Comparison of ENCODE assay signal across 11 cellular contexts in genomic region chr10:114824396-114824795, GRCh38. TPM values are rescaled to one million over a fixed set of nuclear protein-coding genes. Genes with fewer than 3 reads are reported as not detected.
DNase-seq lines count a peak whose midpoint lies in the region; ATAC-seq and TF ChIP-seq lines count a peak whose summit lies in the region.
"Had no signal": no experiment of that assay in that cellular context is flagged by ENCODE, and none has a peak within 500 bp of the region (broad histone marks: within the 10 kb centered on the region; RNA-seq: fewer than 3 reads in every experiment).

No MANE protein-coding gene starts in this region.

- H3K4me1 Mint-ChIP-seq in activated naive CD4-positive, alpha-beta T cell treated with anti-CD3 and anti-CD28 coated beads, Interleukin-2, amount 10 ng/mL, durations not matched to agents 7 days and 5 days: peaks cover 37% of the 10 kb centered on the region
- peaks cover 37% of the 10 kb centered on the region for H3K4me1 Mint-ChIP-seq in activated T-helper 1 cell treated with anti-CD3 and anti-CD28 coated beads, Interleukin-12 subunit alpha, Interleukin-12 subunit beta, Interleukin-2, Interleukin-4 antibody, amounts not matched to agents 30 ng/mL and 10 ng/mL and 1 ng/mL, durations not matched to agents 14 hours and 24 hours and 36 hours (ENCODE audit: low read depth)
- H3K4me1 Mint-ChIP-seq in immature natural killer cell: peaks cover 43 to 73% of the 10 kb centered on the region in 2 donors

- peak overlapping the region; percentile 37 for H3K4me3 Mint-ChIP-seq in activated naive CD4-positive, alpha-beta T cell treated with anti-CD3 and anti-CD28 coated beads, Interleukin-2, amount 10 ng/mL, durations not matched to agents 7 days and 5 days
- peak overlapping the region; percentile 65 for H3K4me3 Mint-ChIP-seq in activated T-helper 1 cell treated with anti-CD3 and anti-CD28 coated beads, Interleukin-12 subunit alpha, Interleukin-12 subunit beta, Interleukin-2, Interleukin-4 antibody, amounts not matched to agents 30 ng/mL and 10 ng/mL and 1 ng/mL, durations not matched to agents 14 hours and 24 hours and 36 hours
- peak overlapping the region in 3 of 5 donors; percentile 21 to 42 (median 38) for H3K4me3 Mint-ChIP-seq in immature natural killer cell

- H3K27ac ChIP-seq in tibial artery: peak overlapping the region; percentile 97 to 98
- H3K27ac ChIP-seq: SK-N-MC had no signal

- no peak for DNase-seq in activated naive CD4-positive, alpha-beta T cell treated with anti-CD3 and anti-CD28 coated beads, Interleukin-2, amount 10 ng/mL, durations not matched to agents 7 days and 5 days
- no peak for DNase-seq in activated naive CD4-positive, alpha-beta T cell (lab: John Stamatoyannopoulos, UW)
- no peak for DNase-seq in activated T-helper 1 cell treated with anti-CD3 and anti-CD28 coated beads, Interleukin-12 subunit alpha, Interleukin-12 subunit beta, Interleukin-2, Interleukin-4 antibody, amounts not matched to agents 30 ng/mL and 10 ng/mL and 1 ng/mL, durations not matched to agents 14 hours and 24 hours and 36 hours (ENCODE audit: low spot score)
- no peak for DNase-seq in immature natural killer cell
- no peak for DNase-seq in tibial artery
- DNase-seq in stimulated activated naive CD4-positive, alpha-beta T cell treated with Interleukin-2 at 50 U/mL for 16 hours (lab: John Stamatoyannopoulos, UW): no peak
- DNase-seq in head of caudate nucleus: no peak
- DNase-seq: HCEC 1CT, NCI-H2107 had no signal

- no peaks in the 10 kb centered on the region for H3K9me3 Mint-ChIP-seq in activated naive CD4-positive, alpha-beta T cell treated with anti-CD3 and anti-CD28 coated beads, Interleukin-2, amount 10 ng/mL, durations not matched to agents 7 days and 5 days
- no peaks in the 10 kb centered on the region for H3K9me3 Mint-ChIP-seq in activated T-helper 1 cell treated with anti-CD3 and anti-CD28 coated beads, Interleukin-12 subunit alpha, Interleukin-12 subunit beta, Interleukin-2, Interleukin-4 antibody, amounts not matched to agents 30 ng/mL and 10 ng/mL and 1 ng/mL, durations not matched to agents 14 hours and 24 hours and 36 hours
- H3K9me3 Mint-ChIP-seq in immature natural killer cell: no peaks in the 10 kb centered on the region

- no peak overlapping the region for H3K27ac Mint-ChIP-seq in activated naive CD4-positive, alpha-beta T cell treated with anti-CD3 and anti-CD28 coated beads, Interleukin-2, amount 10 ng/mL, durations not matched to agents 7 days and 5 days
- peak overlapping the region; percentile 1 for H3K27ac Mint-ChIP-seq in activated T-helper 1 cell treated with anti-CD3 and anti-CD28 coated beads, Interleukin-12 subunit alpha, Interleukin-12 subunit beta, Interleukin-2, Interleukin-4 antibody, amounts not matched to agents 30 ng/mL and 10 ng/mL and 1 ng/mL, durations not matched to agents 14 hours and 24 hours and 36 hours
- H3K27ac Mint-ChIP-seq in immature natural killer cell: peak overlapping the region in 1 of 6 donors; percentile 65

- intact Hi-C loops in activated T-helper 1 cell treated with anti-CD3 and anti-CD28 coated beads, Interleukin-12 subunit alpha, Interleukin-12 subunit beta, Interleukin-2, Interleukin-4 antibody, amounts not matched to agents 30 ng/mL and 10 ng/mL and 1 ng/mL, durations not matched to agents 14 hours and 24 hours and 36 hours (cut with micrococcal nuclease): loop anchor here (2.0 to 5.0 kb wide), 3 partner anchors 33 to 326 kb away; no protein-coding TSS in a partner anchor
- intact Hi-C loops in tibial artery (cut with DNase I; ENCODE audit: low total_unique reads) (loop anchor here (10.0 kb wide), 1 partner anchor 110 kb away; the partner anchor contains the start of gene TRUB1), head of caudate nucleus (cut with DNase I) (no loop called here)

- H3K36me3 Mint-ChIP-seq in activated naive CD4-positive, alpha-beta T cell treated with anti-CD3 and anti-CD28 coated beads, Interleukin-2, amount 10 ng/mL, durations not matched to agents 7 days and 5 days: peaks cover 20% of the 10 kb centered on the region
- H3K36me3 Mint-ChIP-seq in activated T-helper 1 cell treated with anti-CD3 and anti-CD28 coated beads, Interleukin-12 subunit alpha, Interleukin-12 subunit beta, Interleukin-2, Interleukin-4 antibody, amounts not matched to agents 30 ng/mL and 10 ng/mL and 1 ng/mL, durations not matched to agents 14 hours and 24 hours and 36 hours (ENCODE audit: low read depth): peaks cover 24% of the 10 kb centered on the region
- no peaks in the 10 kb centered on the region for H3K36me3 Mint-ChIP-seq in immature natural killer cell

- CTCF ChIA-PET in activated naive CD4-positive, alpha-beta T cell treated with anti-CD3 and anti-CD28 coated beads, Interleukin-2, amount 10 ng/mL, durations not matched to agents 7 days and 5 days (lab: Charles Lee): interaction anchor here (0.6 kb wide), 1 partner anchor 55 kb away, joined by 3 read pairs; no protein-coding TSS in a partner anchor

- H3K36me3 ChIP-seq in tibial artery: no peaks in the 10 kb centered on the region

- TF ChIP-seq CTCF in tibial artery (IDR thresholded peaks at IDR 0.05): no peak

- ATAC-seq in HG03095 (IDR thresholded peaks at IDR 0.05; ENCODE audit: unreplicated experiment): no peak

- no peaks in the 10 kb centered on the region for H3K27me3 Mint-ChIP-seq in activated naive CD4-positive, alpha-beta T cell treated with anti-CD3 and anti-CD28 coated beads, Interleukin-2, amount 10 ng/mL, durations not matched to agents 7 days and 5 days
- peaks cover 3% of the 10 kb centered on the region for H3K27me3 Mint-ChIP-seq in activated T-helper 1 cell treated with anti-CD3 and anti-CD28 coated beads, Interleukin-12 subunit alpha, Interleukin-12 subunit beta, Interleukin-2, Interleukin-4 antibody, amounts not matched to agents 30 ng/mL and 10 ng/mL and 1 ng/mL, durations not matched to agents 14 hours and 24 hours and 36 hours (ENCODE audit: insufficient read depth)
- H3K27me3 Mint-ChIP-seq in immature natural killer cell (ENCODE audit: low read depth in 3 of 3): peaks cover 0 to 9% (median 0%) of the 10 kb centered on the region in 3 donors

- no peaks in the 10 kb centered on the region for H3K27me3 ChIP-seq in tibial artery

- no peaks in the 10 kb centered on the region for H3K9me3 ChIP-seq in tibial artery

- H3K4me3 ChIP-seq in tibial artery: peak overlapping the region in 1 of 2 donors; percentile 83
- H3K4me3 ChIP-seq: SK-N-MC had no signal

- peaks cover 0 to 39% (median 25%) of the 10 kb centered on the region in 4 donors for H3K4me1 ChIP-seq in tibial artery

RNA-seq across cellular contexts. Expression of gene FHIP2A, which starts 2.8 kb away (rescaled TPM):
- total RNA-seq in activated T-helper 1 cell treated with anti-CD3 and anti-CD28 coated beads, Interleukin-12 subunit alpha, Interleukin-12 subunit beta, Interleukin-2, Interleukin-4 antibody, amounts not matched to agents 30 ng/mL and 10 ng/mL and 1 ng/mL, durations not matched to agents 14 hours and 24 hours and 36 hours: 25.0 and 29.0 TPM in 2 replicates
- 10 to 100 TPM; 10.4 to 18.4 (median 10.5) TPM for polyA plus RNA-seq in immature natural killer cell
